In the genomic region with DNA sequence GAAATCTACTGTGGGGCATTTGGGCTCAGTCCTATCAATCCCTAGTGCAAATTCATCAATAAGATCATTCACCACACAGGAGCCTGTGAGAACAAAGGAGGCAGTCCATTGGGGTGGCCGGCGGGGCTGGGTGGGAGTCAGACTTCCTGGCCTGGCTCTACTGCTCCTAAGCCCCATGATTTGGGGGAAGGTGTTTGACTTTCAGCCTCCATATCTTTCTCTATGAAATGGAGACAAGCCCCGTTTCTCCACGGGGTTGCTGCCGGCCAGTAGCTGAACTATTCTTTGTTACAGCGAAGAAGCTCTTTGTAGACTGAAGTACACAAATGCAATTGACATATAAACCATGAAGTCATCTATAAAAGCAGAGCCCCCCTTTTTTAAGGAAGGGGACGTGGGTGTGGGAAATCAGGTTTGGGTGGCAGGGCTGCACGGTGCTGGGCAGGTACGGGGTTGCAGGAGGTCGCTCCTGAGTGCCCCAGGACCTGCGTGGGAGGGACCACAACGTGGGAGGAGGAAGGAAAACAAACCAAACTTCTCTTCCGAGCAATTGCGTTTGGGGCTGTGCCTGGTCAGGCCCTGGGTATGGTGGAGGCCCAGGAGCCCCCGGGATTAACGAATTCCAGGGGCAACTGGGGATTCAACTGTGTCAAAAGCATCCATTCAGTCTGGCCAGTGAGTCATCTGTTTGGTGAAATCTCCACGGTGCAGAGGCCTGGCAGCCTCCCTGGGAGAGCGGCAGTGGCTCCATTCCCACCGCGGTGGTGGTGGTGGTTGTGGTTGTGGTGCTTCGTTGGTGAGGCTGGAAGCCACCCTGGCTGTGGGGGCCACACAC, we compare ENCODE assay signal across 9 cellular contexts. TPM values are rescaled to one million over a fixed set of nuclear protein-coding genes. Genes with fewer than 3 reads are reported as not detected.
DNase-seq lines count a peak whose midpoint lies in the region; ATAC-seq and TF ChIP-seq lines count a peak whose summit lies in the region.
"Had no signal": no experiment of that assay in that cellular context is flagged by ENCODE, and none has a peak within 500 bp of the region (broad histone marks: within the 10 kb centered on the region; RNA-seq: fewer than 3 reads in every experiment).

No MANE protein-coding gene starts in this region.

- ATAC-seq in CD8-positive, alpha-beta T cell = peak; percentile 8
- no peak for ATAC-seq in GM21529 (IDR thresholded peaks at IDR 0.05; ENCODE audit: unreplicated experiment)
- ATAC-seq: Right ventricle myocardium inferior had no signal

- no TSS peak for BruUV-seq in mammary epithelial cell (replicated peaks; lab: Mats Ljungman, UMichigan)
- no TSS peak for BruUV-seq in Calu3 (replicated peaks; lab: Mats Ljungman, UMichigan)

- peak overlapping the region; percentile 74 for H3K4me3 Mint-ChIP-seq in CD8-positive, alpha-beta T cell
- peak overlapping the region; percentile 63 for H3K4me3 Mint-ChIP-seq in T-helper 1 cell treated with Interleukin-12 subunit alpha and Interleukin-12 subunit beta and Interleukin-4 antibody, amounts not matched to agents 30 μg/mL and 1 μg/mL, for 36 hours
- H3K4me3 Mint-ChIP-seq in chondrocyte (ENCODE audit: unreplicated experiment) (no peak overlapping the region), Calu3 (ENCODE audit: low read depth, unreplicated experiment) (no peak overlapping the region)

- peaks cover 26% of the 10 kb centered on the region for H3K4me1 Mint-ChIP-seq in CD8-positive, alpha-beta T cell (ENCODE audit: low read depth)
- H3K4me1 Mint-ChIP-seq in T-helper 1 cell treated with Interleukin-12 subunit alpha and Interleukin-12 subunit beta and Interleukin-4 antibody, amounts not matched to agents 30 μg/mL and 1 μg/mL, for 36 hours (ENCODE audit: low read depth) = peaks cover 36% of the 10 kb centered on the region
- H3K4me1 Mint-ChIP-seq in chondrocyte (ENCODE audit: low read depth) (peaks cover 1% of the 10 kb centered on the region), Calu3 (ENCODE audit: low read depth, unreplicated experiment) (no peaks in the 10 kb centered on the region)

- no peaks in the 10 kb centered on the region for H3K9me3 Mint-ChIP-seq in CD8-positive, alpha-beta T cell
- H3K9me3 Mint-ChIP-seq in T-helper 1 cell treated with Interleukin-12 subunit alpha and Interleukin-12 subunit beta and Interleukin-4 antibody, amounts not matched to agents 30 μg/mL and 1 μg/mL, for 36 hours = no peaks in the 10 kb centered on the region
- no peaks in the 10 kb centered on the region for H3K9me3 Mint-ChIP-seq in chondrocyte (ENCODE audit: low read depth)
- no peaks in the 10 kb centered on the region for H3K9me3 Mint-ChIP-seq in Calu3 (ENCODE audit: low read depth, unreplicated experiment)

- no peaks in the 10 kb centered on the region for H3K27me3 Mint-ChIP-seq in CD8-positive, alpha-beta T cell (ENCODE audit: low read depth)
- no peaks in the 10 kb centered on the region for H3K27me3 Mint-ChIP-seq in T-helper 1 cell treated with Interleukin-12 subunit alpha and Interleukin-12 subunit beta and Interleukin-4 antibody, amounts not matched to agents 30 μg/mL and 1 μg/mL, for 36 hours (ENCODE audit: low read depth)
- H3K27me3 Mint-ChIP-seq in chondrocyte (ENCODE audit: low read depth) (no peaks in the 10 kb centered on the region), Calu3 (ENCODE audit: unreplicated experiment) (no peaks in the 10 kb centered on the region)

- H3K27ac ChIP-seq in CD8-positive, alpha-beta T cell (ENCODE audit: low read depth, low read length) = no peak overlapping the region
- H3K27ac ChIP-seq in mammary epithelial cell (ENCODE audit: insufficient read depth, low read depth, low read length) = no peak overlapping the region

- H2AFZ ChIP-seq in mammary epithelial cell (ENCODE audit: low read depth, low read length) = peak overlapping the region; percentile 38

- H3K36me3 Mint-ChIP-seq in CD8-positive, alpha-beta T cell = no peaks in the 10 kb centered on the region
- no peaks in the 10 kb centered on the region for H3K36me3 Mint-ChIP-seq in T-helper 1 cell treated with Interleukin-12 subunit alpha and Interleukin-12 subunit beta and Interleukin-4 antibody, amounts not matched to agents 30 μg/mL and 1 μg/mL, for 36 hours (ENCODE audit: low read depth)
- H3K36me3 Mint-ChIP-seq in chondrocyte (ENCODE audit: low read depth) (no peaks in the 10 kb centered on the region), Calu3 (ENCODE audit: insufficient read depth, unreplicated experiment) (no peaks in the 10 kb centered on the region)

- H3K4me2 ChIP-seq in mammary epithelial cell (ENCODE audit: insufficient read depth, low read depth, low read length) = peak overlapping the region; percentile 18

- H4K20me1 ChIP-seq in mammary epithelial cell (ENCODE audit: insufficient read depth, low read length) = no peaks in the 10 kb centered on the region

- POLR2A ChIA-PET in CD8-positive, alpha-beta T cell (lab: Charles Lee) = interaction anchor here (0.7 to 1.0 kb wide), 2 partner anchors 25 to 26 kb away, joined by 3 read pairs; no protein-coding TSS in a partner anchor

- intact Hi-C loops in CD8-positive, alpha-beta T cell (cut with DNase I, micrococcal nuclease) = loop anchor here in 1 of 2 experiments (1.0 kb wide), 1 partner anchor 32 kb away; no protein-coding TSS in a partner anchor
- intact Hi-C loops in mammary epithelial cell (cut with micrococcal nuclease) = no loop called here
- intact Hi-C loops in posterior vena cava (cut with DNase I) = no loop called here
- intact Hi-C loops in Calu3 (cut with micrococcal nuclease; ENCODE audit: unreplicated experiment) = no loop called here

- peaks cover 25% of the 10 kb centered on the region for H3K4me1 ChIP-seq in CD8-positive, alpha-beta T cell (ENCODE audit: insufficient read depth, low read length)
- peaks cover 6% of the 10 kb centered on the region for H3K4me1 ChIP-seq in mammary epithelial cell (ENCODE audit: insufficient read depth, low read length)

- dilution Hi-C loops in mammary epithelial cell (cut with HindIII; ENCODE audit: low sequenced_read_pairs) = no loop called here

- H3K9ac ChIP-seq in mammary epithelial cell (ENCODE audit: insufficient read depth, low read length) = no peak overlapping the region

- WGBS in mammary epithelial cell (ENCODE audit: low coverage, missing lambda C conversion rate) = 13% methylated on average over 18 of the region's 21 CpGs

- no peaks in the 10 kb centered on the region for H3K36me3 ChIP-seq in CD8-positive, alpha-beta T cell (ENCODE audit: insufficient read depth, low read length)
- no peaks in the 10 kb centered on the region for H3K36me3 ChIP-seq in mammary epithelial cell (ENCODE audit: insufficient read depth, low read length)

- TF ChIP-seq CTCF in CD8-positive, alpha-beta T cell (IDR thresholded peaks at IDR 0.05) = no peak
- TF ChIP-seq CTCF in mammary epithelial cell (conservative IDR thresholded peaks at IDR 0.05 in 1 of 2, IDR thresholded peaks at IDR 0.05 in 1 of 2; ENCODE audit: extremely low read depth in 1 of 2, insufficient read depth in 1 of 2, low read depth in 1 of 2, low read length in 2 of 2) (no peak), chondrocyte (IDR thresholded peaks at IDR 0.05) (no peak), Calu3 (IDR thresholded peaks at IDR 0.05; ENCODE audit: unreplicated experiment) (no peak)

- no peaks in the 10 kb centered on the region for H3K79me2 ChIP-seq in mammary epithelial cell (ENCODE audit: insufficient read depth, low read length)

- H3K9me3 ChIP-seq in CD8-positive, alpha-beta T cell (ENCODE audit: low read length) = no peaks in the 10 kb centered on the region
- no peaks in the 10 kb centered on the region for H3K9me3 ChIP-seq in mammary epithelial cell (replicated peaks; ENCODE audit: insufficient read depth, low read length)

- peak overlapping the region; percentile 89 for H3K27ac Mint-ChIP-seq in CD8-positive, alpha-beta T cell
- peak overlapping the region; percentile 81 for H3K27ac Mint-ChIP-seq in T-helper 1 cell treated with Interleukin-12 subunit alpha and Interleukin-12 subunit beta and Interleukin-4 antibody, amounts not matched to agents 30 μg/mL and 1 μg/mL, for 36 hours
- H3K27ac Mint-ChIP-seq in chondrocyte (ENCODE audit: unreplicated experiment) (no peak overlapping the region), Calu3 (ENCODE audit: unreplicated experiment) (no peak overlapping the region)

- CTCF ChIA-PET in CD8-positive, alpha-beta T cell (lab: Charles Lee) = interaction anchor here (2.0 kb wide), 1 partner anchor 35 kb away, joined by 7 read pairs; no protein-coding TSS in a partner anchor
- CTCF ChIA-PET in mammary epithelial cell (lab: Charles Lee; ENCODE audit: low non-redundant PET) = no interaction called here
- CTCF ChIA-PET in Calu3 (lab: Charles Lee) = no interaction called here

- no peaks in the 10 kb centered on the region for H3K27me3 ChIP-seq in CD8-positive, alpha-beta T cell (ENCODE audit: insufficient read depth, low read length)
- no peaks in the 10 kb centered on the region for H3K27me3 ChIP-seq in mammary epithelial cell (ENCODE audit: insufficient read depth, low read length)

- in situ Hi-C loops in mammary epithelial cell (cut with MboI; ENCODE audit: low sequenced_read_pairs in 2 of 2) = no loop called here

- peak overlapping the region; percentile 0 for H3K4me3 ChIP-seq in CD8-positive, alpha-beta T cell (ENCODE audit: low read depth, low read length)
- H3K4me3 ChIP-seq in mammary epithelial cell (replicated peaks in 1 of 3; ENCODE audit: insufficient read depth in 1 of 3, low read depth in 2 of 3, low read length in 3 of 3) = no peak overlapping the region

- DNase-seq in CD8-positive, alpha-beta T cell = peak in 5 of 7 experiments; percentile 26 to 59 (median 41)
- peak; percentile 69 for DNase-seq in mammary epithelial cell
- peak; percentile 69 for DNase-seq in posterior vena cava (ENCODE audit: low spot score)
- no peak for DNase-seq in chondrocyte (ENCODE audit: low spot score)
- DNase-seq in cerebellar nuclear complex (lab: John Stamatoyannopoulos, UW) = no peak
- no peak for DNase-seq in Calu3

RNA-seq across cellular contexts. Expression of a gene that starts 18.2 kb away (rescaled TPM):
- 1 to 10 TPM; 2.1 to 2.5 TPM for total RNA-seq in CD8-positive, alpha-beta T cell
- 1 to 10 TPM in 1 of 2 donors, under 1 TPM in 1; 0.21 to 1.5 TPM for total RNA-seq in mammary epithelial cell
- polyA plus RNA-seq in mammary epithelial cell = 0.18 TPM
- not detected for polyA minus RNA-seq in mammary epithelial cell
- total RNA-seq in posterior vena cava = 10 to 100 TPM; 14.6 to 15.4 TPM
- 0.77 to 1.3 TPM (median 1.0 TPM) in 3 replicates for total RNA-seq in chondrocyte
- total RNA-seq in Calu3 (2022) = 0.27 and 0.73 TPM in 2 replicates

Comparison
In these comparisons a context has a peak if more than half of its experiments do, and no peak if none do; other contexts are left out.
1. DNase-seq: peak in CD8-positive, alpha-beta T cell (5 of 7), mammary epithelial cell (single experiment) and posterior vena cava (single experiment); none in chondrocyte (single experiment), cerebellar nuclear complex (0 of 2) and Calu3 (single experiment).
2. H3K27ac Mint-ChIP-seq: peak in CD8-positive, alpha-beta T cell (single experiment) and T-helper 1 cell treated with Interleukin-12 subunit alpha and Interleukin-12 subunit beta and Interleukin-4 antibody, amounts not matched to agents 30 μg/mL and 1 μg/mL, for 36 hours (single experiment); none in chondrocyte (single experiment) and Calu3 (single experiment).
3. H3K4me3 Mint-ChIP-seq: peak in CD8-positive, alpha-beta T cell (single experiment) and T-helper 1 cell treated with Interleukin-12 subunit alpha and Interleukin-12 subunit beta and Interleukin-4 antibody, amounts not matched to agents 30 μg/mL and 1 μg/mL, for 36 hours (single experiment); none in chondrocyte (single experiment) and Calu3 (single experiment).